8 cellular contexts compared by ENCODE assay signal in genomic region chr19:38263696-38264485, GRCh38. TPM values are rescaled to one million over a fixed set of nuclear protein-coding genes. Genes with fewer than 3 reads are reported as not detected.
DNase-seq lines count a peak whose midpoint lies in the region; ATAC-seq and TF ChIP-seq lines count a peak whose summit lies in the region.

No MANE protein-coding gene starts in this region.

- H3K4me3 Mint-ChIP-seq in activated naive CD4-positive, alpha-beta T cell treated with anti-CD3 and anti-CD28 coated beads, Interleukin-2, amount 50 U/mL, for 24 hours, result peak overlapping the region; percentile 85

- H3K36me3 Mint-ChIP-seq in activated naive CD4-positive, alpha-beta T cell treated with anti-CD3 and anti-CD28 coated beads, Interleukin-2, amount 50 U/mL, for 24 hours, result no peaks in the 10 kb centered on the region

- H3K4me3 ChIP-seq in retinal pigment epithelial cell (ENCODE audit: low read length), result peak overlapping the region; percentile 55

- no peak for TF ChIP-seq CTCF in retinal pigment epithelial cell (conservative IDR thresholded peaks at IDR 0.05; ENCODE audit: low read depth, low read length)

- H3K27ac Mint-ChIP-seq in activated naive CD4-positive, alpha-beta T cell treated with anti-CD3 and anti-CD28 coated beads, Interleukin-2, amount 50 U/mL, for 24 hours, result peak overlapping the region; percentile 84

- ATAC-seq in HG03432 (IDR thresholded peaks at IDR 0.05; ENCODE audit: unreplicated experiment), result peak; percentile 51
- peak; percentile 84 for ATAC-seq in left ventricle myocardium superior
- ATAC-seq in HG03571 (IDR thresholded peaks at IDR 0.05; ENCODE audit: unreplicated experiment), result no peak

- DNase-seq in DMS153 treated with DMSO at 0.1 percent for 48 hours (lab: John Stamatoyannopoulos, UW; ENCODE audit: unreplicated experiment) (peak; percentile 95), RKO (ENCODE audit: low spot score) (peak; percentile 51), left ventricle myocardium superior (peak; percentile 42), retinal pigment epithelial cell (ENCODE audit: low read depth) (peak; percentile 45), SK-N-DZ (ENCODE audit: low spot score) (no peak)

- intact Hi-C loops in left ventricle myocardium superior (cut with micrococcal nuclease), result no loop called here

- H3K27me3 Mint-ChIP-seq in activated naive CD4-positive, alpha-beta T cell treated with anti-CD3 and anti-CD28 coated beads, Interleukin-2, amount 50 U/mL, for 24 hours, result peaks cover 2% of the 10 kb centered on the region

- no peaks in the 10 kb centered on the region for H3K9me3 Mint-ChIP-seq in activated naive CD4-positive, alpha-beta T cell treated with anti-CD3 and anti-CD28 coated beads, Interleukin-2, amount 50 U/mL, for 24 hours

- H3K4me1 Mint-ChIP-seq in activated naive CD4-positive, alpha-beta T cell treated with anti-CD3 and anti-CD28 coated beads, Interleukin-2, amount 50 U/mL, for 24 hours, result peaks cover 37% of the 10 kb centered on the region

RNA-seq across cellular contexts. Expression of gene SPINT2, which starts 0.5 kb away (rescaled TPM):
- 9.9 TPM for total RNA-seq in left ventricle myocardium superior
- 1.6 and 2.1 TPM in 2 replicates for polyA plus RNA-seq in SK-N-DZ (2014; cell fraction: cytosol; rRNA removed)
- 1.4 and 1.8 TPM in 2 replicates for polyA plus RNA-seq in SK-N-DZ (2014; cell fraction: nucleus; rRNA removed)

RNA-seq across cellular contexts. Expression of gene PPP1R14A, which starts 7.7 kb away (rescaled TPM):
- total RNA-seq in left ventricle myocardium superior, result 27.6 TPM
- polyA plus RNA-seq in SK-N-DZ (2014; cell fraction: cytosol; rRNA removed), result 2.0 and 3.5 TPM in 2 replicates
- 5.1 and 10.4 TPM in 2 replicates for polyA plus RNA-seq in SK-N-DZ (2014; cell fraction: nucleus; rRNA removed)

RNA-seq across cellular contexts. Expression of gene DPF1, which starts 39.9 kb away (rescaled TPM):
- total RNA-seq in left ventricle myocardium superior, result 0.40 TPM
- polyA plus RNA-seq in SK-N-DZ (2014; cell fraction: cytosol; rRNA removed), result 30.6 and 40.8 TPM in 2 replicates
- polyA plus RNA-seq in SK-N-DZ (2014; cell fraction: nucleus; rRNA removed), result 50.0 and 51.9 TPM in 2 replicates

RNA-seq across cellular contexts. Expression of gene C19orf33, which starts 40.2 kb away (rescaled TPM):
- total RNA-seq in left ventricle myocardium superior, result 1.5 TPM
- not detected in 2 replicates for polyA plus RNA-seq in SK-N-DZ (2014; cell fraction: cytosol; rRNA removed)
- not detected in 2 replicates for polyA plus RNA-seq in SK-N-DZ (2014; cell fraction: nucleus; rRNA removed)

RNA-seq across cellular contexts. Expression of gene YIF1B, which starts 51.9 kb away (rescaled TPM):
- 33.8 TPM for total RNA-seq in left ventricle myocardium superior
- 73.2 and 80.4 TPM in 2 replicates for polyA plus RNA-seq in SK-N-DZ (2014; cell fraction: cytosol; rRNA removed)
- 65.2 and 72.6 TPM in 2 replicates for polyA plus RNA-seq in SK-N-DZ (2014; cell fraction: nucleus; rRNA removed)
